In genomic region chr10:84988011-84988410, GRCh38 we compare ENCODE assay signal across 34 cellular contexts.
"Had no signal": no experiment of that assay in that cellular context is flagged by ENCODE, and none has a peak within 500 bp of the region (broad histone marks: within the 10 kb centered on the region; RNA-seq: fewer than 3 reads in every experiment).

No MANE protein-coding gene starts in this region.

- H3K36me3 ChIP-seq: MG63 had no signal

- H3K9me3 ChIP-seq: MG63 had no signal

- DNase-seq: Karpas-422, Kasumi-1, KBM-7, KG1, MG63, MM.1S, MV-4-11, NCI-H1048, NCI-H1092, NCI-H1092 treated with DMSO at 0.1 percent for 48 hours, NCI-H1105, NCI-H1105 treated with DMSO at 0.1 percent for 48 hours, NCI-H1417, NCI-H1417 treated with DMSO at 0.1 percent for 48 hours, NCI-H1436, NCI-H1436 treated with DMSO at 0.1 percent for 48 hours, NCI-H146, NCI-H1694, NCI-H1694 treated with DMSO at 0.1 percent for 48 hours, NCI-H187, NCI-H187 treated with DMSO at 0.1 percent for 48 hours, NCI-H1930, NCI-H2029, NCI-H2029 treated with DMSO at 0.1 percent for 48 hours, NCI-H2081, NCI-H2081 treated with DMSO at 0.1 percent for 48 hours, NCI-H2107, NCI-H2171, NCI-H2171 treated with DMSO at 0.1 percent for 48 hours, NCI-H2227 treated with DMSO at 0.1 percent for 48 hours, NCI-H226, NCI-H345, NCI-H446, NCI-H446 treated with DMSO at 0.1 percent for 48 hours had no signal

- H3K4me3 ChIP-seq: MG63 had no signal

- H3K27me3 ChIP-seq: MG63 had no signal
